12 cellular contexts compared by ENCODE assay signal in genomic region chr1:172821609-172822274, GRCh38.
A peak's percentile ranks its signal among the peaks of the same experiment; 100 is the strongest.
DNase-seq lines count a peak whose midpoint lies in the region; FAIRE-seq and TF ChIP-seq lines count a peak whose summit lies in the region.
"Had no signal": no experiment of that assay in that cellular context is flagged by ENCODE, and none has a peak within 500 bp of the region (broad histone marks: within the 10 kb centered on the region; RNA-seq: fewer than 3 reads in every experiment).

No MANE protein-coding gene starts in this region.

- H3K4me3 ChIP-seq in DOHH2 (ENCODE audit: low read length) (no peak overlapping the region), Loucy (ENCODE audit: low read length, poor library complexity, severe bottlenecking) (peak overlapping the region; percentile 10), brain microvascular endothelial cell (ENCODE audit: low read depth, low read length) (no peak overlapping the region)
- H3K4me3 ChIP-seq: coronary artery had no signal

- H3K4me1 ChIP-seq in DOHH2 (ENCODE audit: control insufficient read depth, low read length), result peaks cover 65% of the 10 kb centered on the region
- peaks cover 47% of the 10 kb centered on the region for H3K4me1 ChIP-seq in Loucy (ENCODE audit: insufficient read depth, low read length, poor library complexity, severe bottlenecking)

- peaks cover 8% of the 10 kb centered on the region; the same call in 1 of the 2 replicates for H3K36me3 ChIP-seq in DOHH2 (ENCODE audit: control insufficient read depth, low read length)
- no peaks in the 10 kb centered on the region for H3K36me3 ChIP-seq in Loucy (ENCODE audit: insufficient read depth, low read length)
- no peaks in the 10 kb centered on the region for H3K36me3 ChIP-seq in brain microvascular endothelial cell (replicated peaks)

- no peak overlapping the region for H3K4me3 Mint-ChIP-seq in type B pancreatic cell
- H3K4me3 Mint-ChIP-seq: naive thymus-derived CD8-positive, alpha-beta T cell; stimulated activated naive CD8-positive, alpha-beta T cell treated with anti-CD3 and anti-CD28 coated beads, Interleukin-15, Interleukin-2, amounts not matched to agents 100 ng/mL and 50 ng/mL, for 24 hours had no signal

- DNase-seq in brain microvascular endothelial cell, result peak; percentile 44
- DNase-seq in pons (ENCODE audit: low spot score), result peak; percentile 75
- DNase-seq in frontal cortex (ENCODE audit: low spot score in 2 of 2), result no peak
- no peak for DNase-seq in stimulated activated CD4-positive, alpha-beta T cell treated with anti-CD3 and anti-CD28 coated beads, Interleukin-15, amount 100 ng/mL, for 24 hours
- DNase-seq in type B pancreatic cell (ENCODE audit: extremely low spot score, unreplicated experiment), result no peak
- DNase-seq: naive thymus-derived CD8-positive, alpha-beta T cell; NCI-H748 treated with DMSO at 0.1 percent for 48 hours had no signal

- H3K9ac ChIP-seq in Loucy (ENCODE audit: low read depth, low read length, poor library complexity, severe bottlenecking), result no peak overlapping the region

- no peak for TF ChIP-seq CTCF in DOHH2 (IDR thresholded peaks at IDR 0.05; ENCODE audit: low read depth, low read length, poor library complexity, severe bottlenecking)
- no peak for TF ChIP-seq CTCF in Loucy (conservative IDR thresholded peaks at IDR 0.05; ENCODE audit: low read length)
- TF ChIP-seq CTCF in brain microvascular endothelial cell (IDR thresholded peaks at IDR 0.05; ENCODE audit: low read depth, low read length, missing control alignments), result no peak
- TF ChIP-seq CTCF in type B pancreatic cell (conservative IDR thresholded peaks at IDR 0.05), result no peak

- H4K20me1 ChIP-seq in DOHH2 (ENCODE audit: control insufficient read depth, insufficient read depth, low read depth, low read length) (no peaks in the 10 kb centered on the region), Loucy (ENCODE audit: insufficient read depth, low read length, poor library complexity, severe bottlenecking) (no peaks in the 10 kb centered on the region)

- H3K27ac Mint-ChIP-seq in type B pancreatic cell, result no peak overlapping the region
- H3K27ac Mint-ChIP-seq: activated T-helper 2 cell treated with anti-CD3 and anti-CD28 coated beads, Interferon-gamma antibody, Interleukin-2, Interleukin-4, amounts not matched to agents 10 μg/mL and 5 μg/mL and 100 μg/mL, durations not matched to agents 14 hours and 24 hours and 36 hours; stimulated activated naive CD8-positive, alpha-beta T cell treated with anti-CD3 and anti-CD28 coated beads, Interleukin-15, Interleukin-2, amounts not matched to agents 100 ng/mL and 50 ng/mL, for 24 hours had no signal

- in situ Hi-C loops in brain microvascular endothelial cell (cut with HindIII; ENCODE audit: low pct_ligation_motif_present, low sequenced_read_pairs), result no loop called here

- peaks cover 25% of the 10 kb centered on the region for H3F3A ChIP-seq in DOHH2 (ENCODE audit: control insufficient read depth, insufficient read depth)
- peaks cover 7% of the 10 kb centered on the region; the same call in 1 of the 2 replicates for H3F3A ChIP-seq in Loucy (ENCODE audit: low read depth)

- H3K9me2 ChIP-seq in DOHH2 (replicated peaks; ENCODE audit: control insufficient read depth, low read length) (no peaks in the 10 kb centered on the region), Loucy (replicated peaks; ENCODE audit: low read depth, low read length) (no peaks in the 10 kb centered on the region)

- no peak overlapping the region for H2AFZ ChIP-seq in Loucy (ENCODE audit: low read length)

- H3K27me3 ChIP-seq in DOHH2 (ENCODE audit: control insufficient read depth, low read length) (no peaks in the 10 kb centered on the region), Loucy (ENCODE audit: insufficient read depth, low read length, poor library complexity, severe bottlenecking) (no peaks in the 10 kb centered on the region), brain microvascular endothelial cell (replicated peaks) (no peaks in the 10 kb centered on the region)

- H3K79me2 ChIP-seq in DOHH2 (ENCODE audit: control insufficient read depth, low read length) (no peaks in the 10 kb centered on the region), Loucy (ENCODE audit: insufficient read depth, low read length) (no peaks in the 10 kb centered on the region)

- H3K4me2 ChIP-seq in DOHH2 (ENCODE audit: low read length) (peak overlapping the region; percentile 74), Loucy (ENCODE audit: low read depth, low read length, poor library complexity, severe bottlenecking) (peak overlapping the region; percentile 26)

- H3K4me1 Mint-ChIP-seq in type B pancreatic cell (ENCODE audit: unreplicated experiment), result peaks cover 11% of the 10 kb centered on the region

- H3K27ac ChIP-seq in DOHH2 (ENCODE audit: low read depth, low read length), result no peak overlapping the region
- no peak overlapping the region for H3K27ac ChIP-seq in brain microvascular endothelial cell
- H3K27ac ChIP-seq: coronary artery had no signal

- FAIRE-seq in frontal cortex (lab: Jason Lieb, UNC), result no peak

- H3K9me3 ChIP-seq in DOHH2 (ENCODE audit: control insufficient read depth, insufficient read depth, low read length) (no peaks in the 10 kb centered on the region), Loucy (ENCODE audit: insufficient read depth, low read depth, low read length) (no peaks in the 10 kb centered on the region)

- no peaks in the 10 kb centered on the region for H3K9me3 Mint-ChIP-seq in type B pancreatic cell
- H3K9me3 Mint-ChIP-seq: activated T-helper 2 cell treated with anti-CD3 and anti-CD28 coated beads, Interferon-gamma antibody, Interleukin-2, Interleukin-4, amounts not matched to agents 10 μg/mL and 5 μg/mL and 100 μg/mL, durations not matched to agents 14 hours and 24 hours and 36 hours; naive thymus-derived CD8-positive, alpha-beta T cell; stimulated activated naive CD8-positive, alpha-beta T cell treated with anti-CD3 and anti-CD28 coated beads, Interleukin-15, Interleukin-2, amounts not matched to agents 100 ng/mL and 50 ng/mL, for 24 hours had no signal

- H3K36me3 Mint-ChIP-seq in type B pancreatic cell, result no peaks in the 10 kb centered on the region
- H3K36me3 Mint-ChIP-seq: naive thymus-derived CD8-positive, alpha-beta T cell had no signal

- H3K27me3 Mint-ChIP-seq in type B pancreatic cell, result no peaks in the 10 kb centered on the region
- H3K27me3 Mint-ChIP-seq: naive thymus-derived CD8-positive, alpha-beta T cell had no signal

Comparison
In these comparisons a context has a peak if more than half of its experiments do, and no peak if none do; other contexts are left out.
1. DNase-seq: peak in brain microvascular endothelial cell (single experiment) and pons (single experiment); none in frontal cortex (0 of 2), stimulated activated CD4-positive, alpha-beta T cell treated with anti-CD3 and anti-CD28 coated beads, Interleukin-15, amount 100 ng/mL, for 24 hours (single experiment) and type B pancreatic cell (single experiment).